1 cellular context compared by ENCODE assay signal in genomic region chr15:67521770-67522568, GRCh38.
TF ChIP-seq lines count a peak whose summit lies in the region.

No MANE protein-coding gene starts in this region.

TF ChIP-seq in GM12878, 131 proteins besides CTCF, POLR2A, EP300 and RAD21 (continued from another document):
- TF ChIP-seq ZBTB33 (IDR thresholded peaks at IDR 0.05) (no peak), CEBPZ (IDR thresholded peaks at IDR 0.05; ENCODE audit: low read depth, low read length) (no peak), SKIL (IDR thresholded peaks at IDR 0.05; ENCODE audit: low read depth, poor library complexity, severe bottlenecking) (no peak), KAT2A (conservative IDR thresholded peaks at IDR 0.05; ENCODE audit: control insufficient read depth, low read depth, low read length) (no peak), USF2 (IDR thresholded peaks at IDR 0.05; ENCODE audit: borderline replicate concordance, low read depth, low read length) (no peak), TCF3 (IDR thresholded peaks at IDR 0.05; ENCODE audit: borderline replicate concordance, insufficient read depth, low read depth, low read length) (no peak), ATF2 (IDR thresholded peaks at IDR 0.05; ENCODE audit: low read length) (no peak), MEF2A (IDR thresholded peaks at IDR 0.05; ENCODE audit: insufficient read depth, low read depth, low read length) (0 out of 2 replicates have a peak, but pooled peaks have one; percentile 4), RELB (IDR thresholded peaks at IDR 0.05; ENCODE audit: low read depth) (0 out of 2 replicates have a peak, but pooled peaks have one; percentile 23), RUNX3 (IDR thresholded peaks at IDR 0.05; ENCODE audit: low read length) (peak; percentile 1; the same call in 1 of the 2 replicates), PML (IDR thresholded peaks at IDR 0.05; ENCODE audit: low read length) (no peak), YBX1 (IDR thresholded peaks at IDR 0.05) (no peak), STAT1 (conservative IDR thresholded peaks at IDR 0.05) (no peak), ASH2L (IDR thresholded peaks at IDR 0.05; ENCODE audit: borderline replicate concordance, low read depth) (0 out of 2 replicates have a peak, but pooled peaks have one; percentile 25), BRCA1 (IDR thresholded peaks at IDR 0.05; ENCODE audit: low read depth, low read length) (no peak), CHD4 (IDR thresholded peaks at IDR 0.05) (no peak)
